ENCODE assay signal across 8 cellular contexts in the genomic region with DNA sequence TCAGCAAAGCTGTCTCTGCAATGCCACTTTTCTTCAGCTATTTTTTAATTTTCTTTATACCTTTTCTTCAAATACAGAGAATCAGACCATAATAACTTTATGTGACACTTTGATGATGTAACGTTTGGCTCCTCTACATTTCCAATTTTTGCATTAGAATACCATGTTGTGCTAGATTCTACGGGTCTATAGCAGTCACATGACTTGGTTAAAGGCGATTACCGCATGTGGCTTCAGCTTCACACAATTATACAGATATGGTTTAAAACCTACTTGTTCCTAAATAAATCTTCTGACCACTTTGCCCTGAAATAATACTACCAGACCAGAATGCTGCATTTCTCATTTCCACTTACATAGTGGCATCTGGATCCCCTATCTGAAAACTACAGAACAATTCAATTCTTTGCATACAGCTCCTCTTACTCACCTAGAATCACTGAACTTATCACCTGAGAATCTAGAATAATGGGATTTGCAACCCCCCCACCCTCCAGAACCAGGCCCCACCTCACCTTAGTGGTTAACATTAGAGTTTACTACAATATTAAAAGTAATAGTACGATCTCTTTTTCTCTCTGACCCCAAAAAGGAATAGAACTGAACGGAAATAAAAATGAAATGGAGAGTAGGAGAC. TPM values are rescaled to one million over a fixed set of nuclear protein-coding genes. Genes with fewer than 3 reads are reported as not detected.
DNase-seq lines count a peak whose midpoint lies in the region; ATAC-seq, FAIRE-seq and TF ChIP-seq lines count a peak whose summit lies in the region.

No MANE protein-coding gene starts in this region.

- H3K36me3 ChIP-seq in CD8-positive, alpha-beta T cell (ENCODE audit: insufficient read depth, low read length): peaks cover 5% of the 10 kb centered on the region
- H3K36me3 ChIP-seq in OCI-LY3 (replicated peaks; ENCODE audit: low read depth, low read length) (peaks cover 12% of the 10 kb centered on the region), neural progenitor cell (no peaks in the 10 kb centered on the region)

- peaks cover 51% of the 10 kb centered on the region for H3K4me1 ChIP-seq in CD8-positive, alpha-beta T cell (ENCODE audit: insufficient read depth, low read length)
- peaks cover 19% of the 10 kb centered on the region for H3K4me1 ChIP-seq in OCI-LY3 (ENCODE audit: low read length)
- H3K4me1 ChIP-seq in neural progenitor cell: peaks cover 7% of the 10 kb centered on the region

- peaks cover 57% of the 10 kb centered on the region for H3K4me1 Mint-ChIP-seq in CD8-positive, alpha-beta T cell (ENCODE audit: low read depth)
- peaks cover 24 to 52% of the 10 kb centered on the region in 2 donors for H3K4me1 Mint-ChIP-seq in effector memory CD8-positive, alpha-beta T cell (ENCODE audit: low read depth in 2 of 2)
- H3K4me1 Mint-ChIP-seq in neural progenitor cell: peaks cover 13% of the 10 kb centered on the region

- FAIRE-seq in GM19239 (lab: Jason Lieb, UNC): no peak

- H3K27ac Mint-ChIP-seq in CD8-positive, alpha-beta T cell: peak overlapping the region; percentile 96
- peak overlapping the region; percentile 95 to 96 for H3K27ac Mint-ChIP-seq in effector memory CD8-positive, alpha-beta T cell
- H3K27ac Mint-ChIP-seq in neural progenitor cell: no peak overlapping the region

- H3K4me2 ChIP-seq in OCI-LY3 (ENCODE audit: low read length) (peak overlapping the region; percentile 93), neural progenitor cell (peak overlapping the region; percentile 93)

- DNase-seq in CD8-positive, alpha-beta T cell: no peak
- no peak for DNase-seq in effector memory CD8-positive, alpha-beta T cell
- DNase-seq in neural progenitor cell (ENCODE audit: low spot score) (no peak), NCI-H1694 (lab: John Stamatoyannopoulos, UW) (no peak), GM19239 (ENCODE audit: insufficient read length, low spot score) (no peak), NCI-H748 (lab: John Stamatoyannopoulos, UW; ENCODE audit: unreplicated experiment) (no peak), GM10248 (ENCODE audit: extremely low spot score) (no peak)

- no peak for ATAC-seq in CD8-positive, alpha-beta T cell
- ATAC-seq in effector memory CD8-positive, alpha-beta T cell (replicated peaks): no peak

- H3K79me2 ChIP-seq in OCI-LY3 (ENCODE audit: low read length): peaks cover 22% of the 10 kb centered on the region
- peaks cover 41% of the 10 kb centered on the region for H3K79me2 ChIP-seq in neural progenitor cell (ENCODE audit: low read depth)

- no peaks in the 10 kb centered on the region for H3K9me3 Mint-ChIP-seq in CD8-positive, alpha-beta T cell
- H3K9me3 Mint-ChIP-seq in effector memory CD8-positive, alpha-beta T cell: no peaks in the 10 kb centered on the region
- no peaks in the 10 kb centered on the region for H3K9me3 Mint-ChIP-seq in neural progenitor cell

- peak overlapping the region; percentile 89 for H3K4me3 ChIP-seq in CD8-positive, alpha-beta T cell (ENCODE audit: low read depth, low read length)
- H3K4me3 ChIP-seq in OCI-LY3 (ENCODE audit: low read length) (peak overlapping the region; percentile 80), neural progenitor cell (peak overlapping the region; percentile 92)

- H3K4me3 Mint-ChIP-seq in CD8-positive, alpha-beta T cell: peak overlapping the region; percentile 88
- peak overlapping the region; percentile 71 to 86 for H3K4me3 Mint-ChIP-seq in effector memory CD8-positive, alpha-beta T cell
- H3K4me3 Mint-ChIP-seq in neural progenitor cell: peak overlapping the region; percentile 96

- intact Hi-C loops in CD8-positive, alpha-beta T cell (cut with DNase I, micrococcal nuclease): loop anchor here (1.0 to 10.0 kb wide), 11 partner anchors 115 to 1559 kb away; partner anchors contain the start of genes FNTB (in 1 of the 2), GPHN (in 1 of the 2), PPP2R5E (in 1 of the 2) and SYNE2 (in 1 of the 2)

- CTCF ChIA-PET in CD8-positive, alpha-beta T cell (lab: Charles Lee): interaction anchor here (1.2 kb wide), 1 partner anchor 115 kb away, joined by 3 read pairs; the partner anchor contains the start of gene FNTB
- CTCF ChIA-PET in GM10248 (lab: Yijun Ruan, JAX): no interaction called here

- H2AFZ ChIP-seq in OCI-LY3 (ENCODE audit: low read depth, low read length) (no peak overlapping the region), neural progenitor cell (replicated peaks) (no peak overlapping the region)

- H4K20me1 ChIP-seq in OCI-LY3 (ENCODE audit: insufficient read depth, low read length): peaks cover 1% of the 10 kb centered on the region; the same call in 1 of the 2 replicates
- H4K20me1 ChIP-seq in neural progenitor cell (ENCODE audit: low read depth): peaks cover 9% of the 10 kb centered on the region

- no peaks in the 10 kb centered on the region for H3F3A ChIP-seq in neural progenitor cell (ENCODE audit: low read depth)

- H3K27ac ChIP-seq in CD8-positive, alpha-beta T cell (ENCODE audit: low read depth, low read length): peak overlapping the region; percentile 95
- no peak overlapping the region for H3K27ac ChIP-seq in OCI-LY3 (ENCODE audit: low read length)
- no peak overlapping the region for H3K27ac ChIP-seq in neural progenitor cell

- no peaks in the 10 kb centered on the region for H3K27me3 Mint-ChIP-seq in CD8-positive, alpha-beta T cell (ENCODE audit: low read depth)
- H3K27me3 Mint-ChIP-seq in effector memory CD8-positive, alpha-beta T cell: peaks cover 0 to 5% of the 10 kb centered on the region in 2 donors
- peaks cover 7% of the 10 kb centered on the region for H3K27me3 Mint-ChIP-seq in neural progenitor cell (ENCODE audit: insufficient read depth, low read depth)

- H3K9ac ChIP-seq in OCI-LY3 (ENCODE audit: low read length) (peak overlapping the region; percentile 69), neural progenitor cell (peak overlapping the region; percentile 74)

- H3K9me3 ChIP-seq in CD8-positive, alpha-beta T cell (ENCODE audit: low read length): no peaks in the 10 kb centered on the region
- H3K9me3 ChIP-seq in OCI-LY3 (ENCODE audit: insufficient read depth, low read length) (no peaks in the 10 kb centered on the region), neural progenitor cell (ENCODE audit: low read depth) (no peaks in the 10 kb centered on the region)

- H3K27me3 ChIP-seq in CD8-positive, alpha-beta T cell (ENCODE audit: insufficient read depth, low read length): no peaks in the 10 kb centered on the region
- H3K27me3 ChIP-seq in OCI-LY3 (ENCODE audit: low read depth, low read length) (peaks cover 6% of the 10 kb centered on the region; the same call in 1 of the 2 replicates), neural progenitor cell (peaks cover 13% of the 10 kb centered on the region)

- no peak for TF ChIP-seq CTCF in CD8-positive, alpha-beta T cell (IDR thresholded peaks at IDR 0.05)
- TF ChIP-seq CTCF in OCI-LY3 (IDR thresholded peaks at IDR 0.05; ENCODE audit: low read depth, low read length) (no peak), neural progenitor cell (IDR thresholded peaks at IDR 0.05) (no peak), GM10248 (IDR thresholded peaks at IDR 0.05; ENCODE audit: control extremely low read depth, extremely low read depth, low read depth, missing control alignments) (no peak)

- H3K36me3 Mint-ChIP-seq in CD8-positive, alpha-beta T cell: peaks cover 44% of the 10 kb centered on the region
- peaks cover 37% of the 10 kb centered on the region for H3K36me3 Mint-ChIP-seq in effector memory CD8-positive, alpha-beta T cell (ENCODE audit: insufficient read depth)
- H3K36me3 Mint-ChIP-seq in neural progenitor cell: peaks cover 2% of the 10 kb centered on the region

- POLR2A ChIA-PET in CD8-positive, alpha-beta T cell (lab: Charles Lee): interaction anchor here (0.6 to 1.4 kb wide), 3 partner anchors 115 to 596 kb away, joined by 3 to 5 read pairs (median 4); partner anchors contain the start of genes FNTB, FUT8 and ZBTB1
- POLR2A ChIA-PET in GM10248 (lab: Yijun Ruan, JAX): no interaction called here

RNA-seq across cellular contexts. Expression of gene MAX, which starts 1.3 kb away (rescaled TPM):
- total RNA-seq in CD8-positive, alpha-beta T cell: 100 to 1,000 TPM; 143 to 153 TPM
- 21.4 and 22.2 TPM in 2 replicates for total RNA-seq in neural progenitor cell (ENCODE audit: low replicate concordance)
